ENCODE assay signal across 8 cellular contexts in the genomic region with DNA sequence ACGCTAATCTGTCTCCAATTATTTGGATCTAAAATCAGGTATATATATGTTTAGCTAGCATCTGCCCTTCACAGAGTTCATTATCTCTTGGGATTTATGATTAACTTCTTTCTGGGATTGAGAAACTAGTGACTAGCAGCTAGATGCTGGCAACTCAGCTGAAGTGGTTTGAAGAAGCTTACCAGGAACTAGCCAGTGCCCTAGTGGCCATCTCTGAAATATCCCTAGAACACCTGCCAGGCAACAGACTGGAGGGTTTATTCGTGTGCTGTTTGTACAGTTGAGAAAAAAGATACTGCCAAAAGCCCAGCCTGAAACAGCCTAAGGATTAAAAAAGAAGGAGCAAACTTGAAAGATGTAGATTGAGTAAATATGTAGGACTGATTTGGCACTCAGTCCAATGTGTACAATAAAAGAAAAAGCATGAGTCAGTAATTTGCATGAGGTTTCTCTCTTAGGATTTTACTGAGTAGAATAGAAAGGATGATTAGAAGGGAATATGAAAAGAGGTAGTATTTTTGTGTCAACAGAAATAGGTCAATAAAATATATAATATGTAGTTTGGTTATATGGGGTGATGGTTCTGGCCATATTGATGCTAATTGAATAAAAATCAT.
DNase-seq lines count a peak whose midpoint lies in the region; ATAC-seq and TF ChIP-seq lines count a peak whose summit lies in the region.

No MANE protein-coding gene starts in this region.

- H3K4me1 ChIP-seq in endodermal cell (ENCODE audit: control insufficient read depth, insufficient read depth, low read length) = peaks cover 4% of the 10 kb centered on the region
- no peaks in the 10 kb centered on the region for H3K4me1 ChIP-seq in left ventricle myocardium inferior
- H3K4me1 ChIP-seq in testis = no peaks in the 10 kb centered on the region

- intact Hi-C loops in left ventricle myocardium inferior (cut with micrococcal nuclease) = no loop called here
- intact Hi-C loops in testis (cut with DNase I; ENCODE audit: low total_unique reads) = no loop called here

- H3K4me1 Mint-ChIP-seq in endodermal cell = peaks cover 15% of the 10 kb centered on the region
- no peaks in the 10 kb centered on the region for H3K4me1 Mint-ChIP-seq in activated naive CD8-positive, alpha-beta T cell treated with anti-CD3 and anti-CD28 coated beads for 36 hours

- H3K4me3 Mint-ChIP-seq in endodermal cell = no peak overlapping the region
- no peak overlapping the region for H3K4me3 Mint-ChIP-seq in activated naive CD8-positive, alpha-beta T cell treated with anti-CD3 and anti-CD28 coated beads for 36 hours

- H3K9me3 Mint-ChIP-seq in endodermal cell = peaks cover 10% of the 10 kb centered on the region
- peaks cover 8% of the 10 kb centered on the region for H3K9me3 Mint-ChIP-seq in activated naive CD8-positive, alpha-beta T cell treated with anti-CD3 and anti-CD28 coated beads for 36 hours

- no peak overlapping the region for H3K4me3 ChIP-seq in endodermal cell (ENCODE audit: low read length)
- H3K4me3 ChIP-seq in left ventricle myocardium inferior = no peak overlapping the region
- no peak overlapping the region for H3K4me3 ChIP-seq in testis

- no peak overlapping the region for H3K27ac Mint-ChIP-seq in endodermal cell
- no peak overlapping the region for H3K27ac Mint-ChIP-seq in activated naive CD8-positive, alpha-beta T cell treated with anti-CD3 and anti-CD28 coated beads for 36 hours

- H3K27me3 ChIP-seq in endodermal cell (ENCODE audit: control insufficient read depth, insufficient read depth, low read length, poor library complexity, severe bottlenecking) (no peaks in the 10 kb centered on the region), left ventricle myocardium inferior (ENCODE audit: low read depth) (no peaks in the 10 kb centered on the region), testis (no peaks in the 10 kb centered on the region)

- TF ChIP-seq CTCF in endodermal cell (conservative IDR thresholded peaks at IDR 0.05) (peak; percentile 83), left ventricle myocardium inferior (IDR thresholded peaks at IDR 0.05; ENCODE audit: borderline replicate concordance) (no peak), testis (IDR thresholded peaks at IDR 0.05) (peak in 1 of 3 experiments; percentile 11)

- H3K9ac ChIP-seq in endodermal cell (ENCODE audit: extremely low read depth, low read length, poor library complexity, severe bottlenecking) = no peak overlapping the region

- H3K36me3 Mint-ChIP-seq in endodermal cell (ENCODE audit: low read depth) = peaks cover 2% of the 10 kb centered on the region
- H3K36me3 Mint-ChIP-seq in activated naive CD8-positive, alpha-beta T cell treated with anti-CD3 and anti-CD28 coated beads for 36 hours = no peaks in the 10 kb centered on the region

- no peak for TF ChIP-seq POLR2A in testis (IDR thresholded peaks at IDR 0.05)

- TF ChIP-seq RAD21 in Ishikawa (IDR thresholded peaks at IDR 0.05; ENCODE audit: low read depth) = peak; percentile 24

- no peaks in the 10 kb centered on the region for H3K27me3 Mint-ChIP-seq in endodermal cell (ENCODE audit: insufficient read depth)
- no peaks in the 10 kb centered on the region for H3K27me3 Mint-ChIP-seq in activated naive CD8-positive, alpha-beta T cell treated with anti-CD3 and anti-CD28 coated beads for 36 hours

- no peak overlapping the region for H3K27ac ChIP-seq in endodermal cell (ENCODE audit: low read depth, low read length)
- H3K27ac ChIP-seq in left ventricle myocardium inferior (replicated peaks) = no peak overlapping the region
- no peak overlapping the region for H3K27ac ChIP-seq in testis

- no peaks in the 10 kb centered on the region for H3K9me3 ChIP-seq in endodermal cell (ENCODE audit: control insufficient read depth, low read length)
- no peaks in the 10 kb centered on the region for H3K9me3 ChIP-seq in left ventricle myocardium inferior (replicated peaks)
- H3K9me3 ChIP-seq in testis = no peaks in the 10 kb centered on the region

- TF ChIP-seq EP300 in Ishikawa (IDR thresholded peaks at IDR 0.05; ENCODE audit: borderline replicate concordance) = no peak

- ATAC-seq in GM21528 (IDR thresholded peaks at IDR 0.05; ENCODE audit: low FRiP score, unreplicated experiment) = peak; percentile 90

- WGBS in endodermal cell (ENCODE audit: insufficient coverage in 1 of 2, insufficient read length in 1 of 2), 2 experiments = 72% methylated on average over 2 of the region's 2 CpGs; no CpG with 5 or more reads in 1 of the 2 experiments
- WGBS in testis, 2 donors = 68 to 69% methylated on average over 2 of the region's 2 CpGs

- H3K36me3 ChIP-seq in endodermal cell (ENCODE audit: control insufficient read depth, insufficient read depth, low read length) (no peaks in the 10 kb centered on the region), left ventricle myocardium inferior (no peaks in the 10 kb centered on the region), testis (ENCODE audit: low read depth, missing control alignments) (no peaks in the 10 kb centered on the region)

- DNase-seq in EL = peak; percentile 6
- DNase-seq in endodermal cell = peak; percentile 76
- DNase-seq in left ventricle myocardium inferior = no peak
- DNase-seq in activated naive CD8-positive, alpha-beta T cell treated with anti-CD3 and anti-CD28 coated beads for 36 hours = no peak
- DNase-seq in stimulated activated CD8-positive, alpha-beta memory T cell treated with anti-CD3 and anti-CD28 coated beads, Interleukin-4, amount 100 ng/mL, for 48 hours = no peak
- no peak for DNase-seq in testis

TF ChIP-seq in Ishikawa, 13 proteins besides CTCF, POLR2A, EP300 and RAD21:
- TF ChIP-seq NFIC (IDR thresholded peaks at IDR 0.05) (no peak), YY1 (IDR thresholded peaks at IDR 0.05; ENCODE audit: low read depth) (no peak), TEAD4 (IDR thresholded peaks at IDR 0.05) (no peak), CREB1 (IDR thresholded peaks at IDR 0.05; ENCODE audit: low read depth) (no peak)

Comparison
In these comparisons a context has a peak if more than half of its experiments do, and no peak if none do; other contexts are left out.
1. DNase-seq: peak in EL (single experiment) and endodermal cell (single experiment); none in left ventricle myocardium inferior (single experiment), activated naive CD8-positive, alpha-beta T cell treated with anti-CD3 and anti-CD28 coated beads for 36 hours (single experiment), stimulated activated CD8-positive, alpha-beta memory T cell treated with anti-CD3 and anti-CD28 coated beads, Interleukin-4, amount 100 ng/mL, for 48 hours (single experiment) and testis (single experiment).